In the genomic region with DNA sequence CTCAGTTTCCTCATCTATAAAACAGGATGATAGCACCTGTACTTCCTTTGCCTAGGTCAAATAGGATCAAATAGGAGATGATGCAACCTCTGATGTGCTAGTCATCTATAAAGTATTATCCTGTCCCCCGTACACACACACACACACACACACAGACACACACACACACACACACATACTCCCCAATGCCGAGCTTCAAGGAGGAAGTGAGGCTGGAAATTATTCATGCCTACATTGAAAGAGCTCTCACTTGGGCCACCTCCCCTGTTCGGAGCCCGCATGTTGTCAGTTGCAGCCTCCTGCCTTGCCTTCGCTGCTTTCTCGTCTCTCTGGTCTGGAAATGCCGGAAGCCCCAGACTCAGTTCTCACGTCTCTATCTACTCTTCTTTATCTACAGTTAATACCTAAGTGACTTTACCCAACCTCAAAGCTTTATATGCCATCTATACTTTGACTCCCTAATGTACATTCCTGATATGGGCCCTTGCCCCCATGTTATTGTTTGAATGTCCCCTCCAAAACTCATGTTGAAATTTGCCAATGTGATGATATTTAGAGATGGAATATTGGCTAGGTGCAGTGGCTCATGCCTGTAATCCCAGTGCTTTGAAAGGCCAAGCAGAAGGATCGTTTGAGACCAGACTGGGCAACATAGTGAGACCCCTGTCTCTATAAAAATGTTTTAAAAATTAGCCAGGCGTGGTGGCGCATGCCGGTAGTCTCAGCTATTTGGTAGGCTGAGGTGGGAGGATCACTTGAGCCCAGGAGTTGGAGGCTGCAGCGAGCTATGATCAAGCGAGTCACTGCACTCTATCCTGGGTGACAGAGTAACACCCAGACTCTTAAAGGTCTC, we compare ENCODE assay signal across 15 cellular contexts. TPM values are rescaled to one million over a fixed set of nuclear protein-coding genes. Genes with fewer than 3 reads are reported as not detected.
DNase-seq lines count a peak whose midpoint lies in the region; ATAC-seq and TF ChIP-seq lines count a peak whose summit lies in the region.
"Had no signal": no experiment of that assay in that cellular context is flagged by ENCODE, and none has a peak within 500 bp of the region (broad histone marks: within the 10 kb centered on the region; RNA-seq: fewer than 3 reads in every experiment).

No MANE protein-coding gene starts in this region.

- peak overlapping the region; percentile 67; the same call in 1 of the 2 replicates for H2AFZ ChIP-seq in SK-N-SH (ENCODE audit: low read depth)

- peaks cover 0 to 5% of the 10 kb centered on the region in 2 donors for H3K27me3 Mint-ChIP-seq in stimulated activated naive B cell treated with anti-CD40 and anti-IgM and Interleukin-4, amounts not matched to agents 10 μg/mL and 1 μg/mL and 100 μg/mL, for 72 hours
- H3K27me3 Mint-ChIP-seq: activated naive CD8-positive, alpha-beta T cell had no signal

- H3K9me3 ChIP-seq in SK-N-SH, result no peaks in the 10 kb centered on the region
- H3K9me3 ChIP-seq: heart left ventricle, MG63 had no signal

- 91% methylated on average over 14 of the region's 14 CpGs for WGBS in SK-N-SH (ENCODE audit: low lambda C conversion rate)

- H3K9ac ChIP-seq in SK-N-SH, result no peak overlapping the region

- no peak overlapping the region for H3K4me2 ChIP-seq in SK-N-SH

- H3K36me3 ChIP-seq in SK-N-SH (replicated peaks in 1 of 2; ENCODE audit: control insufficient read depth in 1 of 2, insufficient read depth in 2 of 2, low read length in 1 of 2), result no peaks in the 10 kb centered on the region
- H3K36me3 ChIP-seq: heart left ventricle, MG63 had no signal

- TF ChIP-seq CTCF in SK-N-SH (IDR thresholded peaks at IDR 0.05) (no peak), foreskin keratinocyte (conservative IDR thresholded peaks at IDR 0.05) (no peak)

- H3K4me3 Mint-ChIP-seq in stimulated activated naive B cell treated with anti-CD40 and anti-IgM and Interleukin-4, amounts not matched to agents 10 μg/mL and 1 μg/mL and 100 μg/mL, for 72 hours, result no peak overlapping the region
- H3K4me3 Mint-ChIP-seq: activated naive CD8-positive, alpha-beta T cell had no signal

- no peaks in the 10 kb centered on the region for H3K36me3 Mint-ChIP-seq in stimulated activated naive B cell treated with anti-CD40 and anti-IgM and Interleukin-4, amounts not matched to agents 10 μg/mL and 1 μg/mL and 100 μg/mL, for 72 hours
- H3K36me3 Mint-ChIP-seq: activated naive CD8-positive, alpha-beta T cell had no signal

- CTCF ChIA-PET in SK-N-SH (lab: Yijun Ruan, JAX), result interaction anchor here (0.5 to 3.8 kb wide), 7 partner anchors 9 to 295 kb away, joined by 3 to 19 read pairs (median 4); no protein-coding TSS in a partner anchor

- H3K9me3 Mint-ChIP-seq in stimulated activated naive B cell treated with anti-CD40 and anti-IgM and Interleukin-4, amounts not matched to agents 10 μg/mL and 1 μg/mL and 100 μg/mL, for 72 hours, result no peaks in the 10 kb centered on the region

- H3K27ac ChIP-seq in SK-N-SH (ENCODE audit: low read depth in 2 of 2, low read length in 1 of 2), result no peak overlapping the region
- H3K27ac ChIP-seq in foreskin keratinocyte, result peak overlapping the region; percentile 96

- peaks cover 7 to 9% of the 10 kb centered on the region in 2 experiments; a peak in 2 of 4 replicates for H3K4me1 ChIP-seq in SK-N-SH (ENCODE audit: control insufficient read depth in 1 of 2, insufficient read depth in 2 of 2, low read depth in 1 of 2, low read length in 1 of 2)
- H3K4me1 ChIP-seq in foreskin keratinocyte, result peaks cover 27% of the 10 kb centered on the region

- H3K9me2 ChIP-seq in SK-N-SH, result no peaks in the 10 kb centered on the region

- H3K4me1 Mint-ChIP-seq in stimulated activated naive B cell treated with anti-CD40 and anti-IgM and Interleukin-4, amounts not matched to agents 10 μg/mL and 1 μg/mL and 100 μg/mL, for 72 hours, result peaks cover 18 to 26% of the 10 kb centered on the region in 2 donors

- no peaks in the 10 kb centered on the region for H3K27me3 ChIP-seq in SK-N-SH (ENCODE audit: insufficient read depth)
- H3K27me3 ChIP-seq in foreskin keratinocyte, result no peaks in the 10 kb centered on the region
- H3K27me3 ChIP-seq: heart left ventricle, MG63 had no signal

- POLR2A ChIA-PET in SK-N-SH (lab: Yijun Ruan, JAX), result no interaction called here

- DNase-seq in SK-N-SH, result no peak
- peak; percentile 16 for DNase-seq in UCSD-AML1 (lab: John Stamatoyannopoulos, UW; ENCODE audit: unreplicated experiment)
- DNase-seq in foreskin keratinocyte, result peak; percentile 52 to 80
- peak; percentile 23 for DNase-seq in stimulated activated naive B cell treated with anti-CD40 and anti-IgM and Interleukin-4, amounts not matched to agents 10 μg/mL and 1 μg/mL and 100 μg/mL, for 72 hours
- DNase-seq in activated gamma-delta T cell (lab: John Stamatoyannopoulos, UW), result no peak
- no peak for DNase-seq in stimulated activated CD8-positive, alpha-beta memory T cell treated with anti-CD3 and anti-CD28 coated beads, Interleukin-4, amount 100 ng/mL, for 48 hours
- DNase-seq: 8988T; activated CD4-positive, alpha-beta T cell treated with anti-CD3 and anti-CD28 coated beads, Interleukin-2, amount 50 U/mL, for 48 hours; heart left ventricle; MG63; stimulated activated CD4-positive, alpha-beta T cell treated with anti-CD3 and anti-CD28 coated beads, Interleukin-4, amount 100 ng/mL, for 24 hours had no signal

- TF ChIP-seq EP300 in SK-N-SH (IDR thresholded peaks at IDR 0.05; ENCODE audit: borderline replicate concordance in 1 of 2, low read depth in 1 of 2, low read length in 1 of 2), result no peak

- H3K27ac Mint-ChIP-seq in stimulated activated naive B cell treated with anti-CD40 and anti-IgM and Interleukin-4, amounts not matched to agents 10 μg/mL and 1 μg/mL and 100 μg/mL, for 72 hours, result no peak overlapping the region
- H3K27ac Mint-ChIP-seq: activated naive CD8-positive, alpha-beta T cell had no signal

- TF ChIP-seq RAD21 in SK-N-SH (IDR thresholded peaks at IDR 0.05; ENCODE audit: low read length), result no peak

- H3K4me3 ChIP-seq in SK-N-SH (ENCODE audit: low read depth in 2 of 2, low read length in 1 of 2), result no peak overlapping the region
- H3K4me3 ChIP-seq: heart left ventricle, lung, MG63 had no signal

- H4K20me1 ChIP-seq in SK-N-SH (ENCODE audit: insufficient read depth), result no peaks in the 10 kb centered on the region

- H3K79me2 ChIP-seq in SK-N-SH (ENCODE audit: insufficient read depth), result no peaks in the 10 kb centered on the region

- ATAC-seq in SK-N-SH treated with all-trans-retinoic acid at 6 μM for 48 hours (no peak), foreskin keratinocyte (no peak)
- peak; percentile 89 to 93 for ATAC-seq in stimulated activated naive B cell treated with anti-CD40 and anti-IgM and Interleukin-4, amounts not matched to agents 10 μg/mL and 1 μg/mL and 100 μg/mL, for 72 hours (replicated peaks)
- no peak for ATAC-seq in activated CD4-positive, CD25-positive, alpha-beta regulatory T cell treated with anti-CD3 and anti-CD28 coated beads, Interleukin-2, amount 50 U/mL, for 24 hours

- H3F3A ChIP-seq in SK-N-SH (replicated peaks; ENCODE audit: insufficient read depth), result peaks cover 15% of the 10 kb centered on the region

TF ChIP-seq in SK-N-SH, 30 proteins besides CTCF, POLR2A, EP300 and RAD21:
- TF ChIP-seq SIN3A (IDR thresholded peaks at IDR 0.05; ENCODE audit: borderline replicate concordance, low read depth, low read length) (no peak), GATA2 (CRISPR knock-in tag; IDR thresholded peaks at IDR 0.05) (no peak)
- TF ChIP-seq, protein P1, sequence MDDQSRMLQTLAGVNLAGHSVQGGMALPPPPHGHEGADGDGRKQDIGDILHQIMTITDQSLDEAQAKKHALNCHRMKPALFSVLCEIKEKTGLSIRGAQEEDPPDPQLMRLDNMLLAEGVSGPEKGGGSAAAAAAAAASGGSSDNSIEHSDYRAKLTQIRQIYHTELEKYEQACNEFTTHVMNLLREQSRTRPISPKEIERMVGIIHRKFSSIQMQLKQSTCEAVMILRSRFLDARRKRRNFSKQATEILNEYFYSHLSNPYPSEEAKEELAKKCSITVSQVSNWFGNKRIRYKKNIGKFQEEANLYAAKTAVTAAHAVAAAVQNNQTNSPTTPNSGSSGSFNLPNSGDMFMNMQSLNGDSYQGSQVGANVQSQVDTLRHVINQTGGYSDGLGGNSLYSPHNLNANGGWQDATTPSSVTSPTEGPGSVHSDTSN (IDR thresholded peaks at IDR 0.05), result no peak

TF ChIP-seq in SK-N-SH treated with all-trans-retinoic acid at 6 μM for 48 hours, 23 proteins besides CTCF, POLR2A, EP300 and RAD21 (continues in another document):
- TF ChIP-seq BACH2 (CRISPR knock-in tag; IDR thresholded peaks at IDR 0.05; ENCODE audit: borderline replicate concordance) (no peak), ARNTL (CRISPR knock-in tag; IDR thresholded peaks at IDR 0.05; ENCODE audit: borderline replicate concordance, low read depth) (no peak), PPARA (CRISPR knock-in tag; IDR thresholded peaks at IDR 0.05; ENCODE audit: borderline replicate concordance) (no peak), ZFP30 (CRISPR knock-in tag; IDR thresholded peaks at IDR 0.05) (no peak), OSR1 (CRISPR knock-in tag; IDR thresholded peaks at IDR 0.05) (no peak), TCF4 (CRISPR knock-in tag; IDR thresholded peaks at IDR 0.05; ENCODE audit: borderline replicate concordance) (no peak), ISL1 (CRISPR knock-in tag; IDR thresholded peaks at IDR 0.05) (no peak), ZNF565 (CRISPR knock-in tag; conservative IDR thresholded peaks at IDR 0.05; ENCODE audit: low read depth) (no peak), ZNF70 (CRISPR knock-in tag; IDR thresholded peaks at IDR 0.05) (no peak), TOX (CRISPR knock-in tag; IDR thresholded peaks at IDR 0.05; ENCODE audit: borderline replicate concordance) (no peak), RARB (CRISPR knock-in tag; IDR thresholded peaks at IDR 0.05) (no peak)
- TF ChIP-seq, protein P2, sequence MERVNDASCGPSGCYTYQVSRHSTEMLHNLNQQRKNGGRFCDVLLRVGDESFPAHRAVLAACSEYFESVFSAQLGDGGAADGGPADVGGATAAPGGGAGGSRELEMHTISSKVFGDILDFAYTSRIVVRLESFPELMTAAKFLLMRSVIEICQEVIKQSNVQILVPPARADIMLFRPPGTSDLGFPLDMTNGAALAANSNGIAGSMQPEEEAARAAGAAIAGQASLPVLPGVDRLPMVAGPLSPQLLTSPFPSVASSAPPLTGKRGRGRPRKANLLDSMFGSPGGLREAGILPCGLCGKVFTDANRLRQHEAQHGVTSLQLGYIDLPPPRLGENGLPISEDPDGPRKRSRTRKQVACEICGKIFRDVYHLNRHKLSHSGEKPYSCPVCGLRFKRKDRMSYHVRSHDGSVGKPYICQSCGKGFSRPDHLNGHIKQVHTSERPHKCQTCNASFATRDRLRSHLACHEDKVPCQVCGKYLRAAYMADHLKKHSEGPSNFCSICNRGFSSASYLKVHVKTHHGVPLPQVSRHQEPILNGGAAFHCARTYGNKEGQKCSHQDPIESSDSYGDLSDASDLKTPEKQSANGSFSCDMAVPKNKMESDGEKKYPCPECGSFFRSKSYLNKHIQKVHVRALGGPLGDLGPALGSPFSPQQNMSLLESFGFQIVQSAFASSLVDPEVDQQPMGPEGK (CRISPR knock-in tag; IDR thresholded peaks at IDR 0.05; ENCODE audit: borderline replicate concordance), result no peak

RNA-seq across cellular contexts. Expression of a gene that starts 6.9 kb away (rescaled TPM):
- polyA plus RNA-seq in SK-N-SH (2012; rRNA removed) (129 and 162 TPM in 2 replicates), foreskin keratinocyte (27.3 and 27.5 TPM in 2 replicates)
- polyA plus RNA-seq in SK-N-SH (2012; cell fraction: cytosol; rRNA removed), result 170 and 186 TPM in 2 replicates
- polyA plus RNA-seq in SK-N-SH (2012; cell fraction: nucleus; rRNA removed), result 118 and 177 TPM in 2 replicates
- total RNA-seq in foreskin keratinocyte, result 50.2 and 55.0 TPM in 2 replicates

Comparison
In these comparisons a context has a peak if more than half of its experiments do, and no peak if none do; other contexts are left out.
1. DNase-seq: peak in UCSD-AML1 (single experiment), foreskin keratinocyte (2 of 2) and stimulated activated naive B cell treated with anti-CD40 and anti-IgM and Interleukin-4, amounts not matched to agents 10 μg/mL and 1 μg/mL and 100 μg/mL, for 72 hours (single experiment); none in SK-N-SH (single experiment), activated gamma-delta T cell (single experiment) and stimulated activated CD8-positive, alpha-beta memory T cell treated with anti-CD3 and anti-CD28 coated beads, Interleukin-4, amount 100 ng/mL, for 48 hours (single experiment).
2. ATAC-seq: peak in stimulated activated naive B cell treated with anti-CD40 and anti-IgM and Interleukin-4, amounts not matched to agents 10 μg/mL and 1 μg/mL and 100 μg/mL, for 72 hours (2 of 2); none in SK-N-SH treated with all-trans-retinoic acid at 6 μM for 48 hours (single experiment), foreskin keratinocyte (single experiment) and activated CD4-positive, CD25-positive, alpha-beta regulatory T cell treated with anti-CD3 and anti-CD28 coated beads, Interleukin-2, amount 50 U/mL, for 24 hours (0 of 2).